Comparison of ENCODE assay signal across 24 cellular contexts in genomic region chr11:102479733-102480132, GRCh38. TPM values are rescaled to one million over a fixed set of nuclear protein-coding genes. Genes with fewer than 3 reads are reported as not detected.
DNase-seq lines count a peak whose midpoint lies in the region; FAIRE-seq and TF ChIP-seq lines count a peak whose summit lies in the region.
"Had no signal": no experiment of that assay in that cellular context is flagged by ENCODE, and none has a peak within 500 bp of the region (broad histone marks: within the 10 kb centered on the region; RNA-seq: fewer than 3 reads in every experiment).

No MANE protein-coding gene starts in this region.

- H3K4me2 ChIP-seq in Loucy (ENCODE audit: low read depth, low read length, poor library complexity, severe bottlenecking) (no peak overlapping the region), mammary epithelial cell (ENCODE audit: insufficient read depth, low read depth, low read length) (no peak overlapping the region)
- H3K4me2 ChIP-seq: BLaER1, GM23338 had no signal

- FAIRE-seq in GM12892 (lab: Jason Lieb, UNC) = peak; percentile 62
- FAIRE-seq: GM12891, GM18507 had no signal

- dilution Hi-C loops in mammary epithelial cell (cut with HindIII; ENCODE audit: low sequenced_read_pairs) = no loop called here

- no peaks in the 10 kb centered on the region for H3K36me3 ChIP-seq in Loucy (ENCODE audit: insufficient read depth, low read length)
- no peaks in the 10 kb centered on the region for H3K36me3 ChIP-seq in mammary epithelial cell (ENCODE audit: insufficient read depth, low read length)
- H3K36me3 ChIP-seq in HAP-1 (replicated peaks) = no peaks in the 10 kb centered on the region
- H3K36me3 ChIP-seq: BLaER1 had no signal

- intact Hi-C loops in mammary epithelial cell (cut with micrococcal nuclease) = no loop called here
- intact Hi-C loops in posterior cingulate gyrus (cut with DNase I) = no loop called here

- TF ChIP-seq CTCF in Loucy (conservative IDR thresholded peaks at IDR 0.05; ENCODE audit: low read length) (no peak), mammary epithelial cell (conservative IDR thresholded peaks at IDR 0.05 in 1 of 2, IDR thresholded peaks at IDR 0.05 in 1 of 2; ENCODE audit: extremely low read depth in 1 of 2, insufficient read depth in 1 of 2, low read depth in 1 of 2, low read length in 2 of 2) (no peak)

- no TSS peak for BruUV-seq in mammary epithelial cell (replicated peaks; lab: Mats Ljungman, UMichigan)

- no peak overlapping the region for H3K9ac ChIP-seq in Loucy (ENCODE audit: low read depth, low read length, poor library complexity, severe bottlenecking)
- no peak overlapping the region for H3K9ac ChIP-seq in mammary epithelial cell (ENCODE audit: insufficient read depth, low read length)
- H3K9ac ChIP-seq: BLaER1 had no signal

- H3K27ac ChIP-seq in mammary epithelial cell (ENCODE audit: insufficient read depth, low read depth, low read length) = no peak overlapping the region
- H3K27ac ChIP-seq: BLaER1, HL-60 had no signal

- CTCF ChIA-PET in mammary epithelial cell (lab: Charles Lee; ENCODE audit: low non-redundant PET) = interaction anchor here (0.6 kb wide), 1 partner anchor 73 kb away, joined by 9 read pairs; no protein-coding TSS in a partner anchor

- DNase-seq in GM12892 (ENCODE audit: insufficient read length) (no peak), mammary epithelial cell (no peak), midbrain (lab: John Stamatoyannopoulos, UW) (peak; percentile 21), HAP-1 (ENCODE audit: low spot score in 2 of 2) (no peak), posterior cingulate gyrus (no peak), NCI-H2029 (lab: John Stamatoyannopoulos, UW) (no peak)
- DNase-seq: ACHN; CD4-positive, alpha-beta T cell; COR-L47; DMS79; HCEC 1CT; NCI-H1436; NCI-H1930; NCI-H226; NCI-H510A treated with DMSO at 0.1 percent for 48 hours; NCI-H748 treated with DMSO at 0.1 percent for 48 hours; NK-92 treated with Interleukin-12 subunit alpha and Interleukin-12 subunit beta, amount 100 ng/mL, for 24 hours; SIG-M5 had no signal

- in situ Hi-C loops in mammary epithelial cell (cut with MboI; ENCODE audit: low sequenced_read_pairs in 2 of 2) = loop anchor here in 1 of 2 donors (25.0 kb wide), 1 partner anchor 92 kb away; no protein-coding TSS in a partner anchor
- in situ Hi-C loops in HAP-1 (cut with MboI; ENCODE audit: low sequenced_read_pairs) = no loop called here

- WGBS in mammary epithelial cell (ENCODE audit: low coverage, missing lambda C conversion rate) = 95% methylated on average over 2 of the region's 2 CpGs

- no peak for TF ChIP-seq POLR2A in GM12892 (IDR thresholded peaks at IDR 0.05; ENCODE audit: low read depth, low read length)

- H3K79me2 ChIP-seq in Loucy (ENCODE audit: insufficient read depth, low read length) (no peaks in the 10 kb centered on the region), mammary epithelial cell (ENCODE audit: insufficient read depth, low read length) (no peaks in the 10 kb centered on the region)

- no peaks in the 10 kb centered on the region for H3K9me2 ChIP-seq in Loucy (replicated peaks; ENCODE audit: low read depth, low read length)

- H2AFZ ChIP-seq in Loucy (ENCODE audit: low read length) (peak overlapping the region; percentile 32; the same call in 1 of the 2 replicates), mammary epithelial cell (ENCODE audit: low read depth, low read length) (peak overlapping the region; percentile 54)
- H2AFZ ChIP-seq: GM23338 had no signal

- H3K9me3 ChIP-seq in Loucy (ENCODE audit: insufficient read depth, low read depth, low read length) = no peaks in the 10 kb centered on the region
- H3K9me3 ChIP-seq in mammary epithelial cell (replicated peaks; ENCODE audit: insufficient read depth, low read length) = no peaks in the 10 kb centered on the region
- no peaks in the 10 kb centered on the region for H3K9me3 ChIP-seq in HAP-1
- H3K9me3 ChIP-seq: BLaER1 had no signal

- no peak overlapping the region for H3K4me3 ChIP-seq in Loucy (ENCODE audit: low read length, poor library complexity, severe bottlenecking)
- H3K4me3 ChIP-seq in mammary epithelial cell (replicated peaks in 1 of 3; ENCODE audit: insufficient read depth in 1 of 3, low read depth in 2 of 3, low read length in 3 of 3) = no peak overlapping the region
- H3K4me3 ChIP-seq in HAP-1 = no peak overlapping the region
- H3K4me3 ChIP-seq: BLaER1, GM23338 had no signal

- H4K20me1 ChIP-seq in Loucy (ENCODE audit: insufficient read depth, low read length, poor library complexity, severe bottlenecking) = no peaks in the 10 kb centered on the region
- no peaks in the 10 kb centered on the region for H4K20me1 ChIP-seq in mammary epithelial cell (ENCODE audit: insufficient read depth, low read length)
- H4K20me1 ChIP-seq: BLaER1 had no signal

- H3K27me3 ChIP-seq in Loucy (ENCODE audit: insufficient read depth, low read length, poor library complexity, severe bottlenecking) (no peaks in the 10 kb centered on the region), mammary epithelial cell (ENCODE audit: insufficient read depth, low read length) (no peaks in the 10 kb centered on the region), HAP-1 (ENCODE audit: low read depth) (no peaks in the 10 kb centered on the region)
- H3K27me3 ChIP-seq: BLaER1 had no signal

- H3K4me1 ChIP-seq in Loucy (ENCODE audit: insufficient read depth, low read length, poor library complexity, severe bottlenecking) (peaks cover 45% of the 10 kb centered on the region), mammary epithelial cell (ENCODE audit: insufficient read depth, low read length) (peaks cover 15% of the 10 kb centered on the region), HAP-1 (peaks cover 15% of the 10 kb centered on the region)

- no peaks in the 10 kb centered on the region for H3F3A ChIP-seq in Loucy (ENCODE audit: low read depth)

RNA-seq across cellular contexts. Expression of gene TMEM123, which starts 27.2 kb away (rescaled TPM):
- polyA plus RNA-seq in GM12892 (2012; ENCODE audit: missing spikeins) = 128 TPM
- 100 to 1,000 TPM in 1 of 2 donors, 10 to 100 TPM in 1; 96.9 to 111 TPM for total RNA-seq in mammary epithelial cell
- polyA plus RNA-seq in mammary epithelial cell = 169 TPM
- 63.6 TPM for polyA minus RNA-seq in mammary epithelial cell

RNA-seq across cellular contexts. Expression of gene MMP7, which starts 50.8 kb away (rescaled TPM):
- 5.7 TPM for polyA plus RNA-seq in GM12892 (2012; ENCODE audit: missing spikeins)
- total RNA-seq in mammary epithelial cell = 10 to 100 TPM in 1 of 2 donors, not detected in 1; 13.8 TPM
- 3.6 TPM for polyA plus RNA-seq in mammary epithelial cell
- not detected for polyA minus RNA-seq in mammary epithelial cell
- total RNA-seq: CD4-positive, alpha-beta T cell; GM23338 had no signal
- polyA plus RNA-seq: GM23338 had no signal
